14 cellular contexts compared by ENCODE assay signal in genomic region chr3:123085293-123085949, GRCh38. TPM values are rescaled to one million over a fixed set of nuclear protein-coding genes. Genes with fewer than 3 reads are reported as not detected.
DNase-seq lines count a peak whose midpoint lies in the region; ATAC-seq, FAIRE-seq and TF ChIP-seq lines count a peak whose summit lies in the region.
"Had no signal": no experiment of that assay in that cellular context is flagged by ENCODE, and none has a peak within 500 bp of the region (broad histone marks: within the 10 kb centered on the region; RNA-seq: fewer than 3 reads in every experiment).

No MANE protein-coding gene starts in this region.

- H3K9me3 ChIP-seq in astrocyte (ENCODE audit: insufficient read depth, low read depth, low read length), result no peaks in the 10 kb centered on the region
- no peaks in the 10 kb centered on the region for H3K9me3 ChIP-seq in naive thymus-derived CD4-positive, alpha-beta T cell (ENCODE audit: control insufficient read depth in 2 of 3, low read length in 3 of 3)

- CTCF ChIA-PET in naive thymus-derived CD4-positive, alpha-beta T cell (lab: Charles Lee), result no interaction called here

- DNase-seq in HK-2 (ENCODE audit: unreplicated experiment) (peak; percentile 17), astrocyte (ENCODE audit: low read depth) (no peak), ACHN (no peak), anterior cingulate cortex (lab: John Stamatoyannopoulos, UW) (no peak), GM19238 (ENCODE audit: insufficient read length, low spot score) (no peak)
- no peak for DNase-seq in naive thymus-derived CD4-positive, alpha-beta T cell
- DNase-seq: activated CD4-positive, alpha-beta T cell treated with anti-CD3 and anti-CD28 coated beads for 36 hours; CD4-positive, CD25-positive, alpha-beta regulatory T cell had no signal

- in situ Hi-C loops in ACHN (cut with HindIII; ENCODE audit: low pct_ligation_motif_present, low pct_unique_long_range_greater_than_20kb, low sequenced_read_pairs), result no loop called here

- H2AFZ ChIP-seq in ACC112 (ENCODE audit: low read length, unreplicated experiment) (no peak overlapping the region), astrocyte (ENCODE audit: low read depth, low read length) (no peak overlapping the region)

- H3K79me2 ChIP-seq in ACC112 (ENCODE audit: control insufficient read depth, insufficient read depth, low read length, unreplicated experiment) (peaks cover 100% of the 10 kb centered on the region), astrocyte (ENCODE audit: insufficient read depth, low read length) (peaks cover 98% of the 10 kb centered on the region)

- FAIRE-seq in astrocyte (lab: Jason Lieb, UNC), result no peak
- FAIRE-seq: endothelial cell of umbilical vein, GM12878 had no signal

- no peaks in the 10 kb centered on the region for H3K9me3 Mint-ChIP-seq in astrocyte (ENCODE audit: unreplicated experiment)
- no peaks in the 10 kb centered on the region for H3K9me3 Mint-ChIP-seq in naive thymus-derived CD4-positive, alpha-beta T cell

- peak; percentile 38 for ATAC-seq in naive thymus-derived CD4-positive, alpha-beta T cell
- ATAC-seq in HG03045 (IDR thresholded peaks at IDR 0.05; ENCODE audit: unreplicated experiment), result no peak
- ATAC-seq: activated CD4-positive, alpha-beta T cell treated with anti-CD3 and anti-CD28 coated beads for 36 hours; PC-3 had no signal

- H3K4me3 ChIP-seq in ACC112 (ENCODE audit: low read depth, low read length) (peak overlapping the region; percentile 1; the same call in 1 of the 2 replicates), astrocyte (ENCODE audit: insufficient read depth, low read depth, low read length) (no peak overlapping the region)
- H3K4me3 ChIP-seq in naive thymus-derived CD4-positive, alpha-beta T cell (ENCODE audit: low read length), result no peak overlapping the region
- H3K4me3 ChIP-seq: GM12878 had no signal

- H3K27ac ChIP-seq in ACC112 (ENCODE audit: low read depth, low read length), result peak overlapping the region; percentile 7; the same call in 1 of the 2 replicates
- no peak overlapping the region for H3K27ac ChIP-seq in astrocyte (ENCODE audit: low read depth, low read length)
- H3K27ac ChIP-seq in naive thymus-derived CD4-positive, alpha-beta T cell (ENCODE audit: low read depth, low read length), result no peak overlapping the region

- no peak for TF ChIP-seq CTCF in astrocyte (IDR thresholded peaks at IDR 0.05; ENCODE audit: insufficient read depth, low read depth, low read length)

- H3K27me3 ChIP-seq in ACC112 (ENCODE audit: insufficient read depth, low read length) (no peaks in the 10 kb centered on the region), astrocyte (ENCODE audit: insufficient read depth, low read length) (peaks cover 14% of the 10 kb centered on the region)
- no peaks in the 10 kb centered on the region for H3K27me3 ChIP-seq in naive thymus-derived CD4-positive, alpha-beta T cell (ENCODE audit: control insufficient read depth in 2 of 2, insufficient read depth in 2 of 2, low read length in 2 of 2)

- no peak overlapping the region for H3K4me3 Mint-ChIP-seq in astrocyte (ENCODE audit: unreplicated experiment)
- no peak overlapping the region for H3K4me3 Mint-ChIP-seq in naive thymus-derived CD4-positive, alpha-beta T cell
- H3K4me3 Mint-ChIP-seq: activated CD4-positive, alpha-beta T cell treated with anti-CD3 and anti-CD28 coated beads for 36 hours; activated naive CD8-positive, alpha-beta T cell; CD4-positive, CD25-positive, alpha-beta regulatory T cell had no signal

- H3K27ac Mint-ChIP-seq in astrocyte (ENCODE audit: unreplicated experiment), result peak overlapping the region; percentile 58
- H3K27ac Mint-ChIP-seq in naive thymus-derived CD4-positive, alpha-beta T cell, result peak overlapping the region in 1 of 9 donors; percentile 31
- H3K27ac Mint-ChIP-seq: activated CD4-positive, alpha-beta T cell treated with anti-CD3 and anti-CD28 coated beads for 36 hours; activated naive CD8-positive, alpha-beta T cell had no signal

- H3K9ac ChIP-seq in astrocyte (ENCODE audit: low read length), result no peak overlapping the region

- POLR2A ChIA-PET in naive thymus-derived CD4-positive, alpha-beta T cell (lab: Charles Lee), result no interaction called here

- H3K36me3 ChIP-seq in ACC112 (ENCODE audit: insufficient read depth, low read length) (no peaks in the 10 kb centered on the region), astrocyte (ENCODE audit: insufficient read depth, low read length) (no peaks in the 10 kb centered on the region)
- no peaks in the 10 kb centered on the region for H3K36me3 ChIP-seq in naive thymus-derived CD4-positive, alpha-beta T cell (ENCODE audit: control insufficient read depth in 2 of 3, insufficient read depth in 3 of 3, low read length in 3 of 3)

- H3K27me3 Mint-ChIP-seq in astrocyte (ENCODE audit: low read depth, unreplicated experiment), result no peaks in the 10 kb centered on the region
- no peaks in the 10 kb centered on the region for H3K27me3 Mint-ChIP-seq in naive thymus-derived CD4-positive, alpha-beta T cell
- H3K27me3 Mint-ChIP-seq: activated CD4-positive, alpha-beta T cell treated with anti-CD3 and anti-CD28 coated beads for 36 hours; activated naive CD8-positive, alpha-beta T cell; CD4-positive, CD25-positive, alpha-beta regulatory T cell had no signal

- H3K4me1 ChIP-seq in ACC112 (ENCODE audit: control insufficient read depth, insufficient read depth, low read length, unreplicated experiment) (peaks cover 61% of the 10 kb centered on the region), astrocyte (ENCODE audit: insufficient read depth, low read length) (peaks cover 38% of the 10 kb centered on the region)
- peaks cover 0 to 2% of the 10 kb centered on the region in 2 donors for H3K4me1 ChIP-seq in naive thymus-derived CD4-positive, alpha-beta T cell (ENCODE audit: control insufficient read depth in 2 of 2, insufficient read depth in 2 of 2, low read length in 2 of 2)

- peaks cover 77% of the 10 kb centered on the region for H3K4me1 Mint-ChIP-seq in astrocyte (ENCODE audit: low read depth, unreplicated experiment)
- H3K4me1 Mint-ChIP-seq in naive thymus-derived CD4-positive, alpha-beta T cell, result peaks cover 25 to 55% (median 35%) of the 10 kb centered on the region in 7 donors

- H3K4me2 ChIP-seq in astrocyte (ENCODE audit: low read length), result peak overlapping the region; percentile 42

- H3K36me3 Mint-ChIP-seq in astrocyte (ENCODE audit: low read depth, unreplicated experiment), result peaks cover 9% of the 10 kb centered on the region
- H3K36me3 Mint-ChIP-seq in naive thymus-derived CD4-positive, alpha-beta T cell, result peaks cover 0 to 9% (median 0%) of the 10 kb centered on the region in 5 donors
- H3K36me3 Mint-ChIP-seq: activated naive CD8-positive, alpha-beta T cell had no signal

- intact Hi-C loops in naive thymus-derived CD4-positive, alpha-beta T cell (cut with micrococcal nuclease), result no loop called here

- peaks cover 100% of the 10 kb centered on the region for H4K20me1 ChIP-seq in astrocyte (ENCODE audit: insufficient read depth, low read length)

RNA-seq across cellular contexts. Expression of gene PDIA5, which starts 18.6 kb away (rescaled TPM):
- total RNA-seq in astrocyte, result 77.5 and 86.5 TPM in 2 replicates
- 10 to 100 TPM in 1 of 5 experiments, 1 to 10 TPM in 4; 4.0 to 21.7 (median 6.3) TPM for total RNA-seq in naive thymus-derived CD4-positive, alpha-beta T cell
- 1 to 10 TPM; 3.4 to 5.3 TPM for polyA plus RNA-seq in naive thymus-derived CD4-positive, alpha-beta T cell

RNA-seq across cellular contexts. Expression of gene SEMA5B, which starts 57.9 kb away (rescaled TPM):
- total RNA-seq in astrocyte, result 1.0 and 2.1 TPM in 2 replicates
- under 1 TPM in 3 of 5 experiments, not detected in 2; 0.19 to 0.51 (median 0.24) TPM for total RNA-seq in naive thymus-derived CD4-positive, alpha-beta T cell
- polyA plus RNA-seq in naive thymus-derived CD4-positive, alpha-beta T cell, result not detected
- total RNA-seq: activated CD4-positive, alpha-beta T cell treated with anti-CD3 and anti-CD28 coated beads for 36 hours; CD4-positive, CD25-positive, alpha-beta regulatory T cell; GM12878 had no signal
- polyA plus RNA-seq: endothelial cell of umbilical vein had no signal
